ENCODE assay signal across 22 cellular contexts in genomic region chr14:94382684-94383663, GRCh38. TPM values are rescaled to one million over a fixed set of nuclear protein-coding genes. Genes with fewer than 3 reads are reported as not detected.
DNase-seq lines count a peak whose midpoint lies in the region; ATAC-seq, FAIRE-seq and TF ChIP-seq lines count a peak whose summit lies in the region.
"Had no signal": no experiment of that assay in that cellular context is flagged by ENCODE, and none has a peak within 500 bp of the region (broad histone marks: within the 10 kb centered on the region; RNA-seq: fewer than 3 reads in every experiment).

No MANE protein-coding gene starts in this region.

- no peak overlapping the region for H2BK120ac ChIP-seq in H1 (replicated peaks; ENCODE audit: low read depth, low read length)

- H3K9ac ChIP-seq in mammary epithelial cell (ENCODE audit: insufficient read depth, low read length) = no peak overlapping the region
- H3K9ac ChIP-seq in H1 (replicated peaks in 1 of 4; ENCODE audit: extremely low read depth in 1 of 4, low read depth in 3 of 4, low read length in 3 of 4) = no peak overlapping the region
- peak overlapping the region in 1 of 2 donors; percentile 71 for H3K9ac ChIP-seq in liver (ENCODE audit: low read depth in 1 of 2, low read length in 2 of 2)
- H3K9ac ChIP-seq: BLaER1 had no signal

- no peak overlapping the region; the same call in 1 of the 2 replicates for H2BK5ac ChIP-seq in H1 (ENCODE audit: low read depth, low read length)

- H2BK20ac ChIP-seq in H1 (ENCODE audit: low read length) = no peak overlapping the region

- H2AK5ac ChIP-seq in H1 (ENCODE audit: low read depth, low read length) = no peak overlapping the region

- BruUV-seq in mammary epithelial cell (replicated peaks; lab: Mats Ljungman, UMichigan) = TSS peak; percentile 28

- ATAC-seq in HG02798 (IDR thresholded peaks at IDR 0.05; ENCODE audit: poor library complexity, unreplicated experiment) = no peak
- ATAC-seq: A549, SK-N-SH treated with all-trans-retinoic acid at 6 μM for 48 hours had no signal

- no peak overlapping the region for H3K4me3 ChIP-seq in mammary epithelial cell (replicated peaks in 1 of 3; ENCODE audit: insufficient read depth in 1 of 3, low read depth in 2 of 3, low read length in 3 of 3)
- no peak overlapping the region for H3K4me3 ChIP-seq in breast epithelium
- no peak overlapping the region for H3K4me3 ChIP-seq in H1 (ENCODE audit: extremely low read depth in 1 of 4, insufficient read depth in 2 of 4, low read depth in 3 of 4, low read length in 4 of 4)
- H3K4me3 ChIP-seq in liver (ENCODE audit: low read depth in 1 of 3, low read length in 3 of 3) = peak overlapping the region in 2 of 3 donors; percentile 33 to 60
- H3K4me3 ChIP-seq: A549, BLaER1 had no signal

- no peaks in the 10 kb centered on the region for H3K79me1 ChIP-seq in H1 (ENCODE audit: low read depth, low read length)

- no peak for TF ChIP-seq CTCF in mammary epithelial cell (conservative IDR thresholded peaks at IDR 0.05 in 1 of 2, IDR thresholded peaks at IDR 0.05 in 1 of 2; ENCODE audit: extremely low read depth in 1 of 2, insufficient read depth in 1 of 2, low read depth in 1 of 2, low read length in 2 of 2)
- no peak for TF ChIP-seq CTCF in breast epithelium (IDR thresholded peaks at IDR 0.05)
- no peak for TF ChIP-seq CTCF in H1 (IDR thresholded peaks at IDR 0.05; ENCODE audit: control extremely low read depth in 1 of 3, insufficient read depth in 1 of 3, low read depth in 1 of 3, low read length in 3 of 3)
- TF ChIP-seq CTCF in liver (IDR thresholded peaks at IDR 0.05; ENCODE audit: low read depth, low read length, missing input control) = no peak

- H3K23me2 ChIP-seq in H1 (ENCODE audit: low read depth, low read length) = no peaks in the 10 kb centered on the region

- no peaks in the 10 kb centered on the region for H3K9me3 ChIP-seq in mammary epithelial cell (replicated peaks; ENCODE audit: insufficient read depth, low read length)
- no peaks in the 10 kb centered on the region for H3K9me3 ChIP-seq in breast epithelium
- H3K9me3 ChIP-seq in H1 (ENCODE audit: insufficient read depth in 2 of 2, low read depth in 1 of 2, low read length in 1 of 2) = no peaks in the 10 kb centered on the region
- H3K9me3 ChIP-seq in liver (ENCODE audit: control insufficient read depth in 4 of 4, low read length in 3 of 4) = no peaks in the 10 kb centered on the region
- H3K9me3 ChIP-seq: A549, BLaER1 had no signal

- H4K8ac ChIP-seq in H1 (ENCODE audit: extremely low read depth, insufficient read depth, low read length) = no peak overlapping the region

- H3K27me3 ChIP-seq in mammary epithelial cell (ENCODE audit: insufficient read depth, low read length) (no peaks in the 10 kb centered on the region), breast epithelium (no peaks in the 10 kb centered on the region), H1 (replicated peaks in 1 of 4; ENCODE audit: control insufficient read depth in 3 of 4, extremely low read depth in 1 of 4, insufficient read depth in 3 of 4, low read length in 3 of 4) (no peaks in the 10 kb centered on the region), liver (ENCODE audit: control insufficient read depth in 4 of 4, insufficient read depth in 4 of 4, low read length in 3 of 4) (no peaks in the 10 kb centered on the region)
- H3K27me3 ChIP-seq: BLaER1 had no signal

- CTCF ChIA-PET in mammary epithelial cell (lab: Charles Lee; ENCODE audit: low non-redundant PET) = no interaction called here
- CTCF ChIA-PET in H1 (lab: Charles Lee; ENCODE audit: partially characterized antibody) = interaction anchor here (0.9 to 2.9 kb wide), 3 partner anchors 10 to 28 kb away, joined by 3 to 16 read pairs (median 5); no protein-coding TSS in a partner anchor

- no peaks in the 10 kb centered on the region for H4K20me1 ChIP-seq in mammary epithelial cell (ENCODE audit: insufficient read depth, low read length)
- H4K20me1 ChIP-seq in H1 (replicated peaks in 1 of 2; ENCODE audit: control insufficient read depth in 1 of 2, insufficient read depth in 2 of 2, low read length in 2 of 2) = no peaks in the 10 kb centered on the region
- H4K20me1 ChIP-seq: BLaER1 had no signal

- TF ChIP-seq EP300 in H1 (IDR thresholded peaks at IDR 0.05; ENCODE audit: borderline replicate concordance in 1 of 2, low read depth in 2 of 2, low read length in 2 of 2) = no peak

- H3K23ac ChIP-seq in H1 (ENCODE audit: insufficient read length) = no peak overlapping the region

- H3K27ac ChIP-seq in mammary epithelial cell (ENCODE audit: insufficient read depth, low read depth, low read length) (no peak overlapping the region), breast epithelium (no peak overlapping the region), H1 (ENCODE audit: low read depth, low read length) (no peak overlapping the region), liver (ENCODE audit: low read depth in 1 of 2, low read length in 2 of 2) (peak overlapping the region; percentile 47 to 91)
- H3K27ac ChIP-seq: A549, BLaER1 had no signal

- H3K79me2 ChIP-seq in mammary epithelial cell (ENCODE audit: insufficient read depth, low read length) (peaks cover 23% of the 10 kb centered on the region), H1 (ENCODE audit: control insufficient read depth in 1 of 2, insufficient read depth in 2 of 2, low read length in 2 of 2) (no peaks in the 10 kb centered on the region)

- TF ChIP-seq RAD21 in H1 (IDR thresholded peaks at IDR 0.05 in 1 of 2, conservative IDR thresholded peaks at IDR 0.05 in 1 of 2; ENCODE audit: low read depth in 2 of 2, low read length in 2 of 2) (no peak), liver (IDR thresholded peaks at IDR 0.05) (peak in 1 of 2 donors; percentile 26)

- no peak for FAIRE-seq in H1 (lab: Jason Lieb, UNC)
- FAIRE-seq: A549 had no signal

- H3K4me1 ChIP-seq in mammary epithelial cell (ENCODE audit: insufficient read depth, low read length) (peaks cover 5% of the 10 kb centered on the region), breast epithelium (no peaks in the 10 kb centered on the region), H1 (replicated peaks in 1 of 4; ENCODE audit: control insufficient read depth in 3 of 4, insufficient read depth in 4 of 4, low read length in 3 of 4) (peaks cover 0 to 7% (median 5%) of the 10 kb centered on the region in 4 experiments; a peak in 4 of 7 replicates), liver (ENCODE audit: control insufficient read depth in 4 of 4, insufficient read depth in 4 of 4, low read length in 3 of 4) (peaks cover 0 to 40% (median 3%) of the 10 kb centered on the region in 4 donors)
- H3K4me1 ChIP-seq: A549, BLaER1 had no signal

- POLR2A ChIA-PET in H1 (lab: Charles Lee; ENCODE audit: partially characterized antibody) = interaction anchor here (1.4 kb wide), 1 partner anchor 10 kb away, joined by 3 read pairs; no protein-coding TSS in a partner anchor

- no peak overlapping the region for H3K4ac ChIP-seq in H1 (replicated peaks; ENCODE audit: insufficient read length, low read depth, low read length)

- DNase-seq in mammary epithelial cell (no peak), breast epithelium (ENCODE audit: low spot score in 2 of 2) (no peak), H1 (ENCODE audit: low read depth in 1 of 2, low spot score in 2 of 2) (peak in 1 of 2 experiments; percentile 27), NCI-H128 (lab: John Stamatoyannopoulos, UW; ENCODE audit: unreplicated experiment) (no peak), activated T-cell treated with anti-CD3 and anti-CD28 coated beads for 4 hours (no peak), MV-4-11 (lab: John Stamatoyannopoulos, UW) (no peak)
- DNase-seq: GDM1, KBM-7, NCI-H1417, NCI-H187, NCI-H2227 treated with DMSO at 0.1 percent for 48 hours, NCI-H510A treated with DMSO at 0.1 percent for 48 hours, NCI-H82, SHP77 treated with DMSO at 0.1 percent for 48 hours had no signal

- in situ Hi-C loops in mammary epithelial cell (cut with MboI; ENCODE audit: low sequenced_read_pairs in 2 of 2) = no loop called here

- dilution Hi-C loops in mammary epithelial cell (cut with HindIII; ENCODE audit: low sequenced_read_pairs) = no loop called here

- no peak overlapping the region for H3K56ac ChIP-seq in H1 (replicated peaks; ENCODE audit: insufficient read length, low read depth, low read length)

- peak overlapping the region; percentile 23; the same call in 1 of the 2 replicates for H2BK12ac ChIP-seq in H1 (ENCODE audit: low read depth, low read length)

- 92% methylated on average over 19 of the region's 21 CpGs for WGBS in mammary epithelial cell (ENCODE audit: low coverage, missing lambda C conversion rate)
- 82% methylated on average over 21 of the region's 21 CpGs; no CpG with 5 or more reads in 1 of the 2 experiments for WGBS in H1 (ENCODE audit: extremely low coverage in 1 of 2, insufficient coverage in 1 of 2, insufficient read length in 1 of 2, insufficient replicate concordance in 2 of 2, low coverage in 1 of 2, low lambda C conversion rate in 2 of 2, missing lambda C conversion rate in 1 of 2), 2 experiments
- WGBS in liver = 42% methylated on average over 21 of the region's 21 CpGs

- TF ChIP-seq POLR2A in breast epithelium (IDR thresholded peaks at IDR 0.05) = no peak
- no peak for TF ChIP-seq POLR2A in H1 (IDR thresholded peaks at IDR 0.05; ENCODE audit: control extremely low read depth in 1 of 2, low read depth in 2 of 2, low read length in 2 of 2)

- no peak overlapping the region for H4K91ac ChIP-seq in H1 (replicated peaks; ENCODE audit: insufficient read length, low read length)

- no peak overlapping the region for H3K18ac ChIP-seq in H1 (ENCODE audit: extremely low read depth, low read length)

- no peak overlapping the region for H3K4me2 ChIP-seq in mammary epithelial cell (ENCODE audit: insufficient read depth, low read depth, low read length)
- H3K4me2 ChIP-seq in H1 (ENCODE audit: insufficient read depth in 1 of 2, low read depth in 2 of 2, low read length in 2 of 2) = no peak overlapping the region
- H3K4me2 ChIP-seq: A549, BLaER1 had no signal

- H4K5ac ChIP-seq in H1 (ENCODE audit: insufficient read length, low read depth, low read length) = no peak overlapping the region

- H2AFZ ChIP-seq in mammary epithelial cell (ENCODE audit: low read depth, low read length) (no peak overlapping the region), H1 (ENCODE audit: low read length) (no peak overlapping the region)

- no peak overlapping the region for H2BK15ac ChIP-seq in H1 (ENCODE audit: low read length)

- H3K36me3 ChIP-seq in mammary epithelial cell (ENCODE audit: insufficient read depth, low read length) (peaks cover 5% of the 10 kb centered on the region), breast epithelium (no peaks in the 10 kb centered on the region), H1 (ENCODE audit: control insufficient read depth in 2 of 4, insufficient read depth in 4 of 4, low read length in 3 of 4) (no peaks in the 10 kb centered on the region), liver (ENCODE audit: control insufficient read depth in 4 of 4, insufficient read depth in 3 of 4, low read depth in 1 of 4, low read length in 3 of 4) (peaks cover 7 to 53% (median 29%) of the 10 kb centered on the region in 4 donors)
- H3K36me3 ChIP-seq: BLaER1 had no signal

- intact Hi-C loops in mammary epithelial cell (cut with micrococcal nuclease) = no loop called here
- intact Hi-C loops in breast epithelium (cut with DNase I; ENCODE audit: low total_unique reads) = no loop called here

- H3K14ac ChIP-seq in H1 (ENCODE audit: insufficient read length) = no peak overlapping the region

RNA-seq across cellular contexts. Expression of gene SERPINA1, which starts 5.4 kb away (rescaled TPM):
- total RNA-seq in mammary epithelial cell (100 to 1,000 TPM in 1 of 2 donors, 10 to 100 TPM in 1; 30.3 to 155 TPM), breast epithelium (100 to 1,000 TPM in 1 of 3 donors, 10 to 100 TPM in 1, 1 to 10 TPM in 1; 7.5 to 200 (median 42.6) TPM), liver (over 10,000 TPM; 10,220 to 22,719 TPM)
- polyA plus RNA-seq in mammary epithelial cell (147 TPM), H1 (2011; rRNA removed) (0.06 and 0.08 TPM in 2 replicates), liver (over 10,000 TPM; 28,447 to 47,972 TPM)
- polyA minus RNA-seq in mammary epithelial cell = 116 TPM
- not detected in 2 replicates for total RNA-seq in H1 (2021; fragmentation: NEBNext Ultra II Directional; extraction: Animal tissue kit (Norgen Biotek cat#: 25700))
- polyA plus RNA-seq in H1 (2011; cell fraction: cytosol; rRNA removed) = 0.70 TPM
- not detected for polyA plus RNA-seq in H1 (2011; cell fraction: nucleus; rRNA removed)
- 0.15 to 0.18 TPM (median 0.16 TPM) in 3 of 4 replicates, not detected in the other for polyA plus RNA-seq in H1 (2012, experiment 1 of 2)
- polyA plus RNA-seq in H1 (2012, experiment 2 of 2) = 0.22 TPM
- 0.08 TPM for polyA plus RNA-seq in H1 (2013, experiment 1 of 2)
- polyA plus RNA-seq in H1 (2013, experiment 2 of 2) = 0.11 TPM
- polyA minus RNA-seq in H1 (2011; rRNA and poly(A)+ RNA removed) = 0.95 TPM in 1 of 2 replicates, not detected in the other
- not detected for polyA minus RNA-seq in H1 (2011; cell fraction: cytosol; rRNA and poly(A)+ RNA removed)
- polyA minus RNA-seq in H1 (2011; cell fraction: nucleus; rRNA and poly(A)+ RNA removed) = not detected

RNA-seq across cellular contexts. Expression of gene SERPINA2, which starts 16.5 kb away (rescaled TPM):
- total RNA-seq in mammary epithelial cell (not detected), breast epithelium (not detected), liver (not detected)
- polyA plus RNA-seq in mammary epithelial cell (not detected), H1 (2011; rRNA removed) (not detected in 2 replicates), liver (not detected)
- polyA minus RNA-seq in mammary epithelial cell = not detected
- total RNA-seq in H1 (2021; fragmentation: NEBNext Ultra II Directional; extraction: Animal tissue kit (Norgen Biotek cat#: 25700)) = not detected in 2 replicates
- polyA plus RNA-seq in H1 (2011; cell fraction: cytosol; rRNA removed) = not detected
- not detected for polyA plus RNA-seq in H1 (2011; cell fraction: nucleus; rRNA removed)
- not detected in 4 replicates for polyA plus RNA-seq in H1 (2012, experiment 1 of 2)
- not detected for polyA plus RNA-seq in H1 (2012, experiment 2 of 2)
- not detected for polyA plus RNA-seq in H1 (2013, experiment 1 of 2)
- polyA plus RNA-seq in H1 (2013, experiment 2 of 2) = not detected
- polyA minus RNA-seq in H1 (2011; rRNA and poly(A)+ RNA removed) = not detected in 2 replicates
- polyA minus RNA-seq in H1 (2011; cell fraction: cytosol; rRNA and poly(A)+ RNA removed) = not detected
- polyA minus RNA-seq in H1 (2011; cell fraction: nucleus; rRNA and poly(A)+ RNA removed) = not detected
- total RNA-seq: Daoy, H4, RPMI7951 had no signal
- polyA plus RNA-seq: A549 had no signal

RNA-seq across cellular contexts. Expression of gene SERPINA6, which starts 59.8 kb away (rescaled TPM):
- total RNA-seq in mammary epithelial cell (not detected), breast epithelium (10 to 100 TPM in 1 of 3 donors, 1 to 10 TPM in 1, not detected in 1; 1.2 to 12.5 TPM), liver (100 to 1,000 TPM; 188 to 330 TPM)
- polyA plus RNA-seq in mammary epithelial cell (0.05 TPM), H1 (2011; rRNA removed) (not detected in 2 replicates), liver (100 to 1,000 TPM; 327 to 357 TPM)
- not detected for polyA minus RNA-seq in mammary epithelial cell
- not detected in 2 replicates for total RNA-seq in H1 (2021; fragmentation: NEBNext Ultra II Directional; extraction: Animal tissue kit (Norgen Biotek cat#: 25700))
- not detected for polyA plus RNA-seq in H1 (2011; cell fraction: cytosol; rRNA removed)
- polyA plus RNA-seq in H1 (2011; cell fraction: nucleus; rRNA removed) = not detected
- not detected in 4 replicates for polyA plus RNA-seq in H1 (2012, experiment 1 of 2)
- not detected for polyA plus RNA-seq in H1 (2012, experiment 2 of 2)
- not detected for polyA plus RNA-seq in H1 (2013, experiment 1 of 2)
- not detected for polyA plus RNA-seq in H1 (2013, experiment 2 of 2)
- not detected in 2 replicates for polyA minus RNA-seq in H1 (2011; rRNA and poly(A)+ RNA removed)
- not detected for polyA minus RNA-seq in H1 (2011; cell fraction: cytosol; rRNA and poly(A)+ RNA removed)
- polyA minus RNA-seq in H1 (2011; cell fraction: nucleus; rRNA and poly(A)+ RNA removed) = not detected

Comparison
In these comparisons a context has a peak if more than half of its experiments do, and no peak if none do; other contexts are left out.
1. H3K27ac ChIP-seq: peak in liver (2 of 2); none in mammary epithelial cell (single experiment), breast epithelium (0 of 2) and H1 (single experiment).
2. H3K4me3 ChIP-seq: peak in liver (2 of 3); none in mammary epithelial cell (0 of 3), breast epithelium (0 of 3) and H1 (0 of 4).
3. RNA of gene SERPINA1, which starts 5.4 kb away (total RNA-seq): 10,220 to 22,719 TPM in liver; 30.3 to 155 TPM in mammary epithelial cell, 7.5 to 200 TPM in breast epithelium and not detected in H1; every median in the first group is over 10 times any median in the second.
4. RNA of gene SERPINA6, which starts 59.8 kb away (total RNA-seq): 188 to 330 TPM in liver; 1.2 to 12.5 TPM in breast epithelium, not detected in mammary epithelial cell and not detected in H1; every median in the first group is over 10 times any median in the second.